ENCODE assay signal across 10 cellular contexts in the genomic region with DNA sequence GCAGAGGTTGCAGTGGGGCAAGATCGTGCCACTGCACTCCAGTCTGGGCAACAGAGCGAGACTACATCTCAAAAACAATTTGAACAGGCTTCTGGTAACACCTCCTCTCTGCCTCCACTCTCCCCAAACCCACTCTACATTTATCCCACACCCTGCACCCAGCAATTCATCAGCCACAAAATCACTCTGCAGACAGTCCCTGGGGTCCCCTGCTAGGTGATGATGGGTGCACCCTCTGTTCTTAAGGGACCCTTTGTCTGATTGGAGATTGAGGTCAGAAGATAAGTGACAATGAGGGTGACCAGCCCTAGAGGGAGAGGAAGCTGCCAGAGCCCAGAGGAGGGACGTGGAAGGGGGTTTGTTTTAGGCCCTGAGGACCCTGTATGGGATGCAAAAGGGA. TPM values are rescaled to one million over a fixed set of nuclear protein-coding genes. Genes with fewer than 3 reads are reported as not detected.
DNase-seq lines count a peak whose midpoint lies in the region; ATAC-seq and TF ChIP-seq lines count a peak whose summit lies in the region.
"Had no signal": no experiment of that assay in that cellular context is flagged by ENCODE, and none has a peak within 500 bp of the region (broad histone marks: within the 10 kb centered on the region; RNA-seq: fewer than 3 reads in every experiment).

No MANE protein-coding gene starts in this region.

- no peak for ATAC-seq in activated CD8-positive, alpha-beta memory T cell treated with anti-CD3 and anti-CD28 coated beads, Interleukin-2, amount 10 ng/mL, durations not matched to agents 7 days and 5 days
- ATAC-seq in GM18502 (IDR thresholded peaks at IDR 0.05; ENCODE audit: poor library complexity, unreplicated experiment): no peak

- no peaks in the 10 kb centered on the region for H3K9me3 ChIP-seq in stomach

- TF ChIP-seq POLR2A in stomach (IDR thresholded peaks at IDR 0.05): no peak

- no peaks in the 10 kb centered on the region for H3K27me3 ChIP-seq in stomach

- no peak for TF ChIP-seq EP300 in stomach (IDR thresholded peaks at IDR 0.05)

- H3K36me3 Mint-ChIP-seq in activated CD8-positive, alpha-beta memory T cell treated with anti-CD3 and anti-CD28 coated beads, Interleukin-2, amount 10 ng/mL, durations not matched to agents 7 days and 5 days: peaks cover 47% of the 10 kb centered on the region
- peaks cover 59% of the 10 kb centered on the region for H3K36me3 Mint-ChIP-seq in activated CD4-positive, alpha-beta memory T cell treated with anti-CD3 and anti-CD28 coated beads for 36 hours

- H3K36me3 ChIP-seq in stomach: peaks cover 5 to 39% (median 27%) of the 10 kb centered on the region in 4 donors

- peaks cover 72% of the 10 kb centered on the region for H3K4me1 Mint-ChIP-seq in activated CD8-positive, alpha-beta memory T cell treated with anti-CD3 and anti-CD28 coated beads, Interleukin-2, amount 10 ng/mL, durations not matched to agents 7 days and 5 days
- peaks cover 53% of the 10 kb centered on the region for H3K4me1 Mint-ChIP-seq in activated CD4-positive, alpha-beta memory T cell treated with anti-CD3 and anti-CD28 coated beads for 36 hours (ENCODE audit: low read depth)

- peak overlapping the region; percentile 52 to 99 (median 94) for H3K27ac ChIP-seq in stomach

- no peak for DNase-seq in activated CD8-positive, alpha-beta memory T cell treated with anti-CD3 and anti-CD28 coated beads, Interleukin-2, amount 10 ng/mL, durations not matched to agents 7 days and 5 days
- no peak for DNase-seq in activated CD8-positive, alpha-beta memory T cell treated with anti-CD3 and anti-CD28 coated beads, Interleukin-2, amount 50 U/mL, for 4 hours
- DNase-seq in activated CD4-positive, alpha-beta memory T cell treated with anti-CD3 and anti-CD28 coated beads for 36 hours: no peak
- DNase-seq in iPS-NIHi7 (ENCODE audit: extremely low spot score): peak; percentile 1
- DNase-seq in stomach: no peak
- DNase-seq in NCI-H526 (lab: John Stamatoyannopoulos, UW): no peak
- no peak for DNase-seq in pons (ENCODE audit: low spot score)
- DNase-seq: AML-193, hippocampal formation had no signal

- H3K9me3 Mint-ChIP-seq in activated CD8-positive, alpha-beta memory T cell treated with anti-CD3 and anti-CD28 coated beads, Interleukin-2, amount 10 ng/mL, durations not matched to agents 7 days and 5 days (ENCODE audit: low read depth): no peaks in the 10 kb centered on the region
- H3K9me3 Mint-ChIP-seq in activated CD4-positive, alpha-beta memory T cell treated with anti-CD3 and anti-CD28 coated beads for 36 hours: no peaks in the 10 kb centered on the region

- H3K27me3 Mint-ChIP-seq in activated CD8-positive, alpha-beta memory T cell treated with anti-CD3 and anti-CD28 coated beads, Interleukin-2, amount 10 ng/mL, durations not matched to agents 7 days and 5 days: peaks cover 3% of the 10 kb centered on the region
- H3K27me3 Mint-ChIP-seq in activated CD4-positive, alpha-beta memory T cell treated with anti-CD3 and anti-CD28 coated beads for 36 hours: no peaks in the 10 kb centered on the region

- CTCF ChIA-PET in activated CD8-positive, alpha-beta memory T cell treated with anti-CD3 and anti-CD28 coated beads, Interleukin-2, amount 10 ng/mL, durations not matched to agents 7 days and 5 days (lab: Charles Lee): interaction anchor here (0.9 to 1.6 kb wide), 2 partner anchors 27 to 62 kb away, joined by 3 to 8 read pairs; no protein-coding TSS in a partner anchor
- CTCF ChIA-PET in activated CD4-positive, alpha-beta memory T cell treated with anti-CD3 and anti-CD28 coated beads for 36 hours (lab: Charles Lee): interaction anchor here (0.6 to 5.3 kb wide), 3 partner anchors 27 to 180 kb away, joined by 3 to 50 read pairs (median 5); no protein-coding TSS in a partner anchor

- WGBS in stomach, 5 donors: 27 to 66% (median 53%) methylated on average over 3 of the region's 3 CpGs

- H3K4me3 ChIP-seq in stomach: peak overlapping the region; percentile 56 to 78 (median 67)

- TF ChIP-seq CTCF in stomach (IDR thresholded peaks at IDR 0.05): no peak

- POLR2A ChIA-PET in activated CD4-positive, alpha-beta memory T cell treated with anti-CD3 and anti-CD28 coated beads for 36 hours (lab: Charles Lee): no interaction called here

- H3K4me1 ChIP-seq in stomach: peaks cover 73 to 86% (median 77%) of the 10 kb centered on the region in 4 donors

- intact Hi-C loops in activated CD4-positive, alpha-beta memory T cell treated with anti-CD3 and anti-CD28 coated beads for 36 hours (cut with micrococcal nuclease): loop anchor here (5.0 kb wide), 1 partner anchor 427 kb away; the partner anchor contains the start of genes BLOC1S3 and TRAPPC6A
- intact Hi-C loops in stomach (cut with DNase I; ENCODE audit: low total_unique reads): no loop called here

- H3K4me3 Mint-ChIP-seq in activated CD8-positive, alpha-beta memory T cell treated with anti-CD3 and anti-CD28 coated beads, Interleukin-2, amount 10 ng/mL, durations not matched to agents 7 days and 5 days: peak overlapping the region; percentile 88
- peak overlapping the region; percentile 93 for H3K4me3 Mint-ChIP-seq in activated CD4-positive, alpha-beta memory T cell treated with anti-CD3 and anti-CD28 coated beads for 36 hours

- peak overlapping the region; percentile 94 for H3K27ac Mint-ChIP-seq in activated CD8-positive, alpha-beta memory T cell treated with anti-CD3 and anti-CD28 coated beads, Interleukin-2, amount 10 ng/mL, durations not matched to agents 7 days and 5 days
- peak overlapping the region; percentile 99 for H3K27ac Mint-ChIP-seq in activated CD4-positive, alpha-beta memory T cell treated with anti-CD3 and anti-CD28 coated beads for 36 hours

RNA-seq across cellular contexts. Expression of gene BCL3, which starts 2.2 kb away (rescaled TPM):
- 10 to 100 TPM; 56.3 to 60.3 TPM for total RNA-seq in activated CD8-positive, alpha-beta memory T cell treated with anti-CD3 and anti-CD28 coated beads, Interleukin-2, amount 10 ng/mL, durations not matched to agents 7 days and 5 days
- 10 to 100 TPM; 75.0 to 79.6 TPM for total RNA-seq in activated CD4-positive, alpha-beta memory T cell treated with anti-CD3 and anti-CD28 coated beads for 36 hours
- total RNA-seq in stomach: 100 to 1,000 TPM in 3 of 5 donors, 10 to 100 TPM in 1, 1 to 10 TPM in 1; 4.4 to 322 (median 139) TPM
- 10 to 100 TPM; 53.5 to 94.1 (median 65.5) TPM for polyA plus RNA-seq in stomach

RNA-seq across cellular contexts. Expression of gene CBLC, which starts 27.0 kb away (rescaled TPM):
- total RNA-seq in activated CD8-positive, alpha-beta memory T cell treated with anti-CD3 and anti-CD28 coated beads, Interleukin-2, amount 10 ng/mL, durations not matched to agents 7 days and 5 days: not detected
- not detected for total RNA-seq in activated CD4-positive, alpha-beta memory T cell treated with anti-CD3 and anti-CD28 coated beads for 36 hours
- 100 to 1,000 TPM in 1 of 5 donors, 10 to 100 TPM in 4; 13.2 to 178 (median 57.2) TPM for total RNA-seq in stomach
- 10 to 100 TPM; 23.3 to 50.9 (median 27.4) TPM for polyA plus RNA-seq in stomach

RNA-seq across cellular contexts. Expression of gene CEACAM16, which starts 51.8 kb away (rescaled TPM):
- not detected for total RNA-seq in activated CD8-positive, alpha-beta memory T cell treated with anti-CD3 and anti-CD28 coated beads, Interleukin-2, amount 10 ng/mL, durations not matched to agents 7 days and 5 days
- not detected for total RNA-seq in activated CD4-positive, alpha-beta memory T cell treated with anti-CD3 and anti-CD28 coated beads for 36 hours
- total RNA-seq in stomach: not detected
- polyA plus RNA-seq in stomach: not detected

RNA-seq across cellular contexts. Expression of gene BCAM, which starts 58.2 kb away (rescaled TPM):
- total RNA-seq in activated CD8-positive, alpha-beta memory T cell treated with anti-CD3 and anti-CD28 coated beads, Interleukin-2, amount 10 ng/mL, durations not matched to agents 7 days and 5 days: not detected
- total RNA-seq in activated CD4-positive, alpha-beta memory T cell treated with anti-CD3 and anti-CD28 coated beads for 36 hours: not detected
- 100 to 1,000 TPM in 2 of 5 donors, 10 to 100 TPM in 3; 31.9 to 265 (median 76.8) TPM for total RNA-seq in stomach
- polyA plus RNA-seq in stomach: 10 to 100 TPM in 2 of 3 donors, 1 to 10 TPM in 1; 7.3 to 38.7 (median 20.5) TPM

Comparison
In these comparisons a context has a peak if more than half of its experiments do, and no peak if none do; other contexts are left out.
1. RNA of gene CBLC, which starts 27.0 kb away (total RNA-seq): 13.2 to 178 TPM in stomach; not detected in activated CD4-positive, alpha-beta memory T cell treated with anti-CD3 and anti-CD28 coated beads for 36 hours and not detected in activated CD8-positive, alpha-beta memory T cell treated with anti-CD3 and anti-CD28 coated beads, Interleukin-2, amount 10 ng/mL, durations not matched to agents 7 days and 5 days; every median in the first group is over 10 times any median in the second.